10 cellular contexts compared by ENCODE assay signal in genomic region chr16:81261049-81261648, GRCh38. TPM values are rescaled to one million over a fixed set of nuclear protein-coding genes. Genes with fewer than 3 reads are reported as not detected.
DNase-seq lines count a peak whose midpoint lies in the region; ATAC-seq and TF ChIP-seq lines count a peak whose summit lies in the region.
"Had no signal": no experiment of that assay in that cellular context is flagged by ENCODE, and none has a peak within 500 bp of the region (broad histone marks: within the 10 kb centered on the region; RNA-seq: fewer than 3 reads in every experiment).

No MANE protein-coding gene starts in this region.

- H3K4me3 ChIP-seq in Loucy (ENCODE audit: low read length, poor library complexity, severe bottlenecking), result no peak overlapping the region
- no peak overlapping the region for H3K4me3 ChIP-seq in mesendoderm (ENCODE audit: low read length)

- no peak overlapping the region for H3K4me3 Mint-ChIP-seq in activated naive CD8-positive, alpha-beta T cell treated with anti-CD3 and anti-CD28 coated beads for 36 hours
- H3K4me3 Mint-ChIP-seq: stimulated activated naive CD8-positive, alpha-beta T cell treated with anti-CD3 and anti-CD28 coated beads, Interleukin-15, Interleukin-2, amounts not matched to agents 100 ng/mL and 50 ng/mL, for 24 hours had no signal

- H3K79me1 ChIP-seq in mesendoderm (ENCODE audit: low read length), result no peaks in the 10 kb centered on the region

- no peaks in the 10 kb centered on the region for H3K4me1 ChIP-seq in Loucy (ENCODE audit: insufficient read depth, low read length, poor library complexity, severe bottlenecking)
- H3K4me1 ChIP-seq in mesendoderm (ENCODE audit: control insufficient read depth, low read depth, low read length), result no peaks in the 10 kb centered on the region

- no peak overlapping the region for H3K27ac ChIP-seq in mesendoderm (ENCODE audit: low read depth, low read length)
- H3K27ac ChIP-seq: epithelial cell of prostate had no signal

- H3K4me1 Mint-ChIP-seq in activated naive CD8-positive, alpha-beta T cell treated with anti-CD3 and anti-CD28 coated beads for 36 hours, result no peaks in the 10 kb centered on the region

- DNase-seq in COLO668 (lab: John Stamatoyannopoulos, UW; ENCODE audit: unreplicated experiment), result peak; percentile 15
- DNase-seq in activated naive CD8-positive, alpha-beta T cell treated with anti-CD3 and anti-CD28 coated beads for 36 hours, result peak; percentile 3
- DNase-seq in mesendoderm, result peak; percentile 45
- DNase-seq in NCI-H510A treated with DMSO at 0.1 percent for 48 hours (lab: John Stamatoyannopoulos, UW), result no peak
- no peak for DNase-seq in RPMI8226
- no peak for DNase-seq in HPDE6-E6E7 (ENCODE audit: extremely low spot score)

- no peak overlapping the region for H2BK15ac ChIP-seq in mesendoderm (replicated peaks; ENCODE audit: low read depth)

- H2AK5ac ChIP-seq in mesendoderm (ENCODE audit: low read length), result no peak overlapping the region

- no peak overlapping the region for H4K5ac ChIP-seq in mesendoderm (ENCODE audit: low read length)

- H3K36me3 ChIP-seq in Loucy (ENCODE audit: insufficient read depth, low read length) (no peaks in the 10 kb centered on the region), mesendoderm (ENCODE audit: control insufficient read depth, insufficient read depth, low read length) (no peaks in the 10 kb centered on the region)

- no peaks in the 10 kb centered on the region for H4K20me1 ChIP-seq in Loucy (ENCODE audit: insufficient read depth, low read length, poor library complexity, severe bottlenecking)

- H3K27me3 ChIP-seq in Loucy (ENCODE audit: insufficient read depth, low read length, poor library complexity, severe bottlenecking) (no peaks in the 10 kb centered on the region), mesendoderm (ENCODE audit: insufficient read depth, low read length, poor library complexity) (no peaks in the 10 kb centered on the region)

- H2BK5ac ChIP-seq in mesendoderm (ENCODE audit: low read length), result no peak overlapping the region

- no CpG with 5 or more reads among the region's 11 CpGs for WGBS in mesendoderm (ENCODE audit: extremely low coverage, insufficient coverage, low lambda C conversion rate)

- H3K23ac ChIP-seq in mesendoderm (ENCODE audit: low read length), result no peak overlapping the region

- H3K27me3 Mint-ChIP-seq in activated naive CD8-positive, alpha-beta T cell treated with anti-CD3 and anti-CD28 coated beads for 36 hours, result peaks cover 5% of the 10 kb centered on the region

- no peaks in the 10 kb centered on the region for H3K9me3 ChIP-seq in Loucy (ENCODE audit: insufficient read depth, low read depth, low read length)

- H3K9ac ChIP-seq in Loucy (ENCODE audit: low read depth, low read length, poor library complexity, severe bottlenecking), result no peak overlapping the region
- H3K9ac ChIP-seq in mesendoderm (ENCODE audit: low read length), result no peak overlapping the region

- TF ChIP-seq CTCF in Loucy (conservative IDR thresholded peaks at IDR 0.05; ENCODE audit: low read length), result peak; percentile 79

- H3K9me2 ChIP-seq in Loucy (replicated peaks; ENCODE audit: low read depth, low read length), result no peaks in the 10 kb centered on the region

- H3K36me3 Mint-ChIP-seq in activated naive CD8-positive, alpha-beta T cell treated with anti-CD3 and anti-CD28 coated beads for 36 hours, result no peaks in the 10 kb centered on the region

- no peak overlapping the region for H3K4me2 ChIP-seq in Loucy (ENCODE audit: low read depth, low read length, poor library complexity, severe bottlenecking)
- no peak overlapping the region for H3K4me2 ChIP-seq in mesendoderm (ENCODE audit: low read length)

- H3F3A ChIP-seq in Loucy (ENCODE audit: low read depth), result no peaks in the 10 kb centered on the region

- H4K8ac ChIP-seq in mesendoderm (ENCODE audit: low read depth, low read length), result no peak overlapping the region

- H3K9me3 Mint-ChIP-seq in activated naive CD8-positive, alpha-beta T cell treated with anti-CD3 and anti-CD28 coated beads for 36 hours, result no peaks in the 10 kb centered on the region

- H3K79me2 ChIP-seq in Loucy (ENCODE audit: insufficient read depth, low read length) (no peaks in the 10 kb centered on the region), mesendoderm (ENCODE audit: control insufficient read depth, insufficient read depth, low read length) (no peaks in the 10 kb centered on the region)

- no peak overlapping the region for H3K27ac Mint-ChIP-seq in activated naive CD8-positive, alpha-beta T cell treated with anti-CD3 and anti-CD28 coated beads for 36 hours
- H3K27ac Mint-ChIP-seq: stimulated activated naive CD8-positive, alpha-beta T cell treated with anti-CD3 and anti-CD28 coated beads, Interleukin-15, Interleukin-2, amounts not matched to agents 100 ng/mL and 50 ng/mL, for 24 hours had no signal

- H3K18ac ChIP-seq in mesendoderm (ENCODE audit: low read length), result no peak overlapping the region

- H3K4ac ChIP-seq in mesendoderm (ENCODE audit: low read depth, low read length), result no peak overlapping the region

- H2AFZ ChIP-seq in Loucy (ENCODE audit: low read length), result no peak overlapping the region

- ATAC-seq in GM21737 (IDR thresholded peaks at IDR 0.05; ENCODE audit: unreplicated experiment), result no peak

- H2BK120ac ChIP-seq in mesendoderm (ENCODE audit: low read depth, low read length), result no peak overlapping the region

- no peak overlapping the region for H3K56ac ChIP-seq in mesendoderm (ENCODE audit: low read length)

RNA-seq across cellular contexts. Expression of gene BCO1, which starts 22.7 kb away (rescaled TPM):
- total RNA-seq in activated naive CD8-positive, alpha-beta T cell treated with anti-CD3 and anti-CD28 coated beads for 36 hours, result not detected
- polyA plus RNA-seq in mesendoderm (2013, experiment 1 of 2), result 0.01 TPM
- not detected for polyA plus RNA-seq in mesendoderm (2013, experiment 2 of 2)

RNA-seq across cellular contexts. Expression of gene GAN, which starts 53.6 kb away (rescaled TPM):
- total RNA-seq in activated naive CD8-positive, alpha-beta T cell treated with anti-CD3 and anti-CD28 coated beads for 36 hours, result 10 to 100 TPM in 1 of 2 experiments, 1 to 10 TPM in 1; 10.0 to 10.7 TPM
- polyA plus RNA-seq in mesendoderm (2013, experiment 1 of 2), result 5.9 TPM
- 5.6 TPM for polyA plus RNA-seq in mesendoderm (2013, experiment 2 of 2)

Comparison
In these comparisons a context has a peak if more than half of its experiments do, and no peak if none do; other contexts are left out.
1. DNase-seq: peak in COLO668 (single experiment), activated naive CD8-positive, alpha-beta T cell treated with anti-CD3 and anti-CD28 coated beads for 36 hours (single experiment) and mesendoderm (single experiment); none in NCI-H510A treated with DMSO at 0.1 percent for 48 hours (single experiment), RPMI8226 (single experiment) and HPDE6-E6E7 (single experiment).